In the genomic region with DNA sequence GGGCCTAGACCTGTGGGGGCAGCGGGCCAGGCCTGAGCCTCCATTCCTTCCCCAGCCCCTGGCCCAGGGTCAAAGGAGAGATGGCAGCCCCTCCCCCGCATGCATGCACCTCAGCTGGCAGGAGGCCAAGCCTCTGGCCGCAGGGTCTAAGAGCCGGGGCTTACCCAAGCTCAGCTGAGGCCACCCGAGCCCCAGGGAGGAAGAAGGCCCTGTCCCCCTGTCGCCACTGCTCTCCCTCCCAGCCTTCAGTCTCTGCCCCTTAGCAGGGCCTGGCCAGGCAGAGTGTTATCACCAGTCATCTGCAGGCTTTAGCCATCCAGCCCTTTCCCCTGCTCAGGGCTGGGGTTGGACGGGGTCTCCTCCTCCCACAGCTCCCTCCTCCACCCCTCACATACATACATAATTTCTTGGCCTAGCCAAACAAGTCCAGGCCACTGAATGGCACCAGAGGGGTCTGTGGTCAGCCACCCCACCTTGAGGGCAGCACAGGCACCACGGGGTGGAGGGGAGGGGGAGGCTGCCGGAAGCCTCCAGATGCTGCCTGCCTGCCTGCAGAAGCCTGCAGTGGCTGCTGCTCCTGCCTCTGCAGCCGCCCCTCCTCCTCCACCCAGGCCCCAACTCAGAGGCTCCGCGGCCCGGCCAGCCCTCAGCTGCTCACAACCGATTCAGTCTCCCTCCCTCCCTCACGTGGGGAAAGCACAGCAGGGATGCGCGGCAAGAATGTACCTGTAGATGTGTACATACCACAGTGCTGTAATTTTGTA, we compare ENCODE assay signal across 1 cellular context.
TF ChIP-seq lines count a peak whose summit lies in the region.

No MANE protein-coding gene starts in this region.

TF ChIP-seq in SK-N-SH, 30 proteins besides CTCF, POLR2A, EP300 and RAD21 (continued from another document):
- TF ChIP-seq, protein P1, sequence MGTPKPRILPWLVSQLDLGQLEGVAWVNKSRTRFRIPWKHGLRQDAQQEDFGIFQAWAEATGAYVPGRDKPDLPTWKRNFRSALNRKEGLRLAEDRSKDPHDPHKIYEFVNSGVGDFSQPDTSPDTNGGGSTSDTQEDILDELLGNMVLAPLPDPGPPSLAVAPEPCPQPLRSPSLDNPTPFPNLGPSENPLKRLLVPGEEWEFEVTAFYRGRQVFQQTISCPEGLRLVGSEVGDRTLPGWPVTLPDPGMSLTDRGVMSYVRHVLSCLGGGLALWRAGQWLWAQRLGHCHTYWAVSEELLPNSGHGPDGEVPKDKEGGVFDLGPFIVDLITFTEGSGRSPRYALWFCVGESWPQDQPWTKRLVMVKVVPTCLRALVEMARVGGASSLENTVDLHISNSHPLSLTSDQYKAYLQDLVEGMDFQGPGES (IDR thresholded peaks at IDR 0.05; ENCODE audit: low read depth, low read length) = no peak
- TF ChIP-seq, protein P2, sequence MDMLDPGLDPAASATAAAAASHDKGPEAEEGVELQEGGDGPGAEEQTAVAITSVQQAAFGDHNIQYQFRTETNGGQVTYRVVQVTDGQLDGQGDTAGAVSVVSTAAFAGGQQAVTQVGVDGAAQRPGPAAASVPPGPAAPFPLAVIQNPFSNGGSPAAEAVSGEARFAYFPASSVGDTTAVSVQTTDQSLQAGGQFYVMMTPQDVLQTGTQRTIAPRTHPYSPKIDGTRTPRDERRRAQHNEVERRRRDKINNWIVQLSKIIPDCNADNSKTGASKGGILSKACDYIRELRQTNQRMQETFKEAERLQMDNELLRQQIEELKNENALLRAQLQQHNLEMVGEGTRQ (IDR thresholded peaks at IDR 0.05; ENCODE audit: borderline replicate concordance, low read depth, low read length) = no peak; the same call in 1 of the 2 replicates
- TF ChIP-seq NFIC (IDR thresholded peaks at IDR 0.05; ENCODE audit: borderline replicate concordance) (peak; percentile 40; the same call in 1 of the 2 replicates), RCOR1 (IDR thresholded peaks at IDR 0.05; ENCODE audit: low read length) (0 out of 2 replicates have a peak, but pooled peaks have one; percentile 42), TEAD4 (IDR thresholded peaks at IDR 0.05; ENCODE audit: borderline replicate concordance, insufficient read depth) (no peak), PBX3 (IDR thresholded peaks at IDR 0.05) (no peak), USF1 (IDR thresholded peaks at IDR 0.05; ENCODE audit: borderline replicate concordance, low read depth) (no peak)
TF ChIP-seq in SK-N-SH: peak in this region for 4.
